Comparison of ENCODE assay signal across 32 cellular contexts in genomic region chr11:18233912-18234311, GRCh38. TPM values are rescaled to one million over a fixed set of nuclear protein-coding genes. Genes with fewer than 3 reads are reported as not detected.
"Had no signal": no experiment of that assay in that cellular context is flagged by ENCODE, and none has a peak within 500 bp of the region (broad histone marks: within the 10 kb centered on the region; RNA-seq: fewer than 3 reads in every experiment).

No MANE protein-coding gene starts in this region.

- H3K27me3 ChIP-seq: ovary, testis, tibial artery, uterus had no signal

- DNase-seq: natural killer cell; occipital lobe; ovary; posterior cingulate gyrus; psoas muscle; right cardiac atrium; spleen; stimulated activated CD4-positive, alpha-beta T cell treated with anti-CD3 and anti-CD28 coated beads, Interleukin-12 subunit alpha, Interleukin-12 subunit beta, amount 100 ng/mL, for 4 hours; stimulated activated CD4-positive, alpha-beta T cell treated with anti-CD3 and anti-CD28 coated beads, Interleukin-1b, Interleukin-23, amount 100 ng/mL, for 48 hours; stimulated activated CD4-positive, alpha-beta T cell treated with anti-CD3 and anti-CD28 coated beads, Interleukin-4, amount 100 ng/mL, for 1 hour; stimulated activated CD4-positive, alpha-beta T cell treated with anti-CD3 and anti-CD28 coated beads, Interleukin-4, amount 100 ng/mL, for 4 hours; stimulated activated CD8-positive, alpha-beta memory T cell treated with anti-CD3 and anti-CD28 coated beads, Interleukin-4, amount 100 ng/mL, for 48 hours; stimulated activated naive CD4-positive, alpha-beta T cell; stimulated activated naive CD8-positive, alpha-beta T cell treated with anti-CD3 and anti-CD28 coated beads, Interleukin-15, amount 100 ng/mL, for 72 hours; stimulated activated naive CD8-positive, alpha-beta T cell treated with anti-CD3 and anti-CD28 coated beads, Interleukin-15, Interleukin-2, amounts not matched to agents 100 U/mL and 50 U/mL, for 24 hours; substantia nigra; testis; tibial artery; transverse colon; upper lobe of right lung; uterus had no signal

- H3K9ac ChIP-seq: neural progenitor cell, parathyroid adenoma had no signal

- H3K4me1 ChIP-seq: neural progenitor cell, parathyroid adenoma, psoas muscle, suprapubic skin, testis, tibial artery, transverse colon, upper lobe of right lung, uterus had no signal

- H3K27ac ChIP-seq: neural progenitor cell, ovary, parathyroid adenoma, psoas muscle, skin epidermis, spleen, suprapubic skin, testis, tibial artery, transverse colon, upper lobe of right lung, uterus had no signal

- H3K4me3 ChIP-seq: neural progenitor cell, ovary, psoas muscle, skin epidermis, smooth muscle cell, spleen, suprapubic skin, testis, tibial artery, transverse colon, upper lobe of right lung, uterus had no signal

- H3K36me3 ChIP-seq: neural progenitor cell, ovary, spleen, suprapubic skin, tibial artery, transverse colon, upper lobe of right lung, uterus had no signal

- H3K79me2 ChIP-seq: parathyroid adenoma had no signal

- H3K9me3 ChIP-seq: ovary, psoas muscle, spleen, suprapubic skin, testis, tibial artery, transverse colon, upper lobe of right lung, uterus had no signal

- ATAC-seq: natural killer cell; psoas muscle; right cardiac atrium; sciatic nerve; stimulated activated memory B cell treated with anti-CD40 and anti-IgM and Interleukin-4, amounts not matched to agents 10 μg/mL and 1 μg/mL and 100 μg/mL, for 72 hours; stimulated activated naive CD8-positive, alpha-beta T cell treated with anti-CD3 and anti-CD28 coated beads, Interleukin-15, amount 100 ng/mL, for 72 hours; stimulated activated naive CD8-positive, alpha-beta T cell treated with anti-CD3 and anti-CD28 coated beads, Interleukin-15, Interleukin-2, amounts not matched to agents 100 U/mL and 50 U/mL, for 24 hours; upper lobe of right lung had no signal

- H3K4me2 ChIP-seq: neural progenitor cell, smooth muscle cell had no signal

- H2AFZ ChIP-seq: neural progenitor cell, parathyroid adenoma had no signal

RNA-seq across cellular contexts. Expression of gene SAA4, which starts 2.7 kb away (rescaled TPM):
- total RNA-seq: occipital lobe, osteoblast, progenitor cell of endocrine pancreas, right cardiac atrium, sciatic nerve, smooth muscle cell, spleen, testis, transverse colon, upper lobe of right lung, urinary bladder, uterus had no signal
- polyA plus RNA-seq: ovary, right cardiac atrium, smooth muscle cell had no signal

RNA-seq across cellular contexts. Expression of gene SAA2, which starts 14.6 kb away (rescaled TPM):
- total RNA-seq: natural killer cell, progenitor cell of endocrine pancreas, smooth muscle cell, urinary bladder had no signal
- polyA plus RNA-seq: neural cell, smooth muscle cell had no signal

RNA-seq across cellular contexts. Expression of gene SAA1, which starts 32.2 kb away (rescaled TPM):
- total RNA-seq: natural killer cell, occipital lobe, osteoblast, progenitor cell of endocrine pancreas, smooth muscle cell, testis, urinary bladder had no signal
- polyA plus RNA-seq: neural cell had no signal
